In the genomic region with DNA sequence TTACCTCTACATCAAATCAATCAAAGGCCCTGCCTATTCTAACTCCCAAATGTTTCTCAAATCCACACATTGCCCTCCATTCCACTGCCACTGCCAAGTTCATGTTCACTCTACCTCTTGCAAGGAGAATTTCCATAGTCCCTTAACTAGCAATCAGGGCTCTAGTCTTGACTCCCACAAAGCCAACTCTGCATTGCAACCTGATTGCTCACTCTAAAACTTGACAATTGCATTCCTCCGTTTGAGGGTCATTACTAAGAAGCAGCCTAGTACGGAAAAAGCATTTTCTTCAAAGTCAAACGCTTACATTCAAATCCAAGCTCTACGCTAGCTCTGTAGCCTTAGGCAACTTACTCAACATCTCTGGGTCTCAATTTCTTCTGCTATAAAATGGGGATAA, we compare ENCODE assay signal across 18 cellular contexts.
A peak's percentile ranks its signal among the peaks of the same experiment; 100 is the strongest.
DNase-seq lines count a peak whose midpoint lies in the region; TF ChIP-seq lines count a peak whose summit lies in the region.
"Had no signal": no experiment of that assay in that cellular context is flagged by ENCODE, and none has a peak within 500 bp of the region (broad histone marks: within the 10 kb centered on the region; RNA-seq: fewer than 3 reads in every experiment).

No MANE protein-coding gene starts in this region.

- DNase-seq in AG04449 (ENCODE audit: low read depth, low spot score), result peak; percentile 65
- DNase-seq in HS-27A (ENCODE audit: low read depth), result peak; percentile 85
- DNase-seq in astrocyte of the spinal cord (ENCODE audit: low read depth, low spot score), result peak; percentile 74
- peak; percentile 52 for DNase-seq in kidney glomerular epithelial cell (lab: John Stamatoyannopoulos, UW)
- DNase-seq in putamen (ENCODE audit: low spot score), result no peak
- DNase-seq in NCI-H510A treated with DMSO at 0.1 percent for 48 hours (lab: John Stamatoyannopoulos, UW), result no peak
- no peak for DNase-seq in NK-92 treated with Interleukin-12 subunit alpha and Interleukin-12 subunit beta, amount 100 ng/mL, for 24 hours (lab: John Stamatoyannopoulos, UW)
- no peak for DNase-seq in SHP77 (lab: John Stamatoyannopoulos, UW)
- DNase-seq: activated naive CD8-positive, alpha-beta T cell treated with anti-CD3 and anti-CD28 coated beads, Interleukin-2, amount 10 ng/mL, durations not matched to agents 7 days and 5 days; caudate nucleus; CD4-positive, alpha-beta T cell; NCI-H2029 treated with DMSO at 0.1 percent for 48 hours; NCI-H510A; retina; stimulated activated CD4-positive, alpha-beta T cell treated with anti-CD3 and anti-CD28 coated beads, Interleukin-15, amount 100 ng/mL, for 24 hours; T-helper 9 cell had no signal

- in situ Hi-C loops in astrocyte of the spinal cord (cut with HindIII; ENCODE audit: low sequenced_read_pairs), result no loop called here

- CTCF ChIA-PET in AG04449 (lab: Yijun Ruan, JAX), result interaction anchor here (0.7 to 20.0 kb wide), 4 partner anchors 8 to 89 kb away, joined by 3 to 614 read pairs (median 4); no protein-coding TSS in a partner anchor

- POLR2A ChIA-PET in AG04449 (lab: Yijun Ruan, JAX), result no interaction called here

- no peak overlapping the region for H3K4me3 ChIP-seq in AG04449 (ENCODE audit: low read depth, low read length)
- H3K4me3 ChIP-seq in astrocyte of the spinal cord (ENCODE audit: low read depth, low read length), result no peak overlapping the region
- H3K4me3 ChIP-seq: A549, K562 had no signal

- TF ChIP-seq CTCF in AG04449 (IDR thresholded peaks at IDR 0.05; ENCODE audit: insufficient read depth, low read length, missing control alignments) (no peak), astrocyte of the spinal cord (IDR thresholded peaks at IDR 0.05; ENCODE audit: low read depth, low read length) (no peak)

Comparison
In these comparisons a context has a peak if more than half of its experiments do, and no peak if none do; other contexts are left out.
1. DNase-seq: peak in AG04449 (single experiment), HS-27A (single experiment), astrocyte of the spinal cord (single experiment) and kidney glomerular epithelial cell (single experiment); none in putamen (single experiment), NCI-H510A treated with DMSO at 0.1 percent for 48 hours (single experiment), NK-92 treated with Interleukin-12 subunit alpha and Interleukin-12 subunit beta, amount 100 ng/mL, for 24 hours (single experiment) and SHP77 (0 of 2).